ENCODE assay signal across 34 cellular contexts in the genomic region with DNA sequence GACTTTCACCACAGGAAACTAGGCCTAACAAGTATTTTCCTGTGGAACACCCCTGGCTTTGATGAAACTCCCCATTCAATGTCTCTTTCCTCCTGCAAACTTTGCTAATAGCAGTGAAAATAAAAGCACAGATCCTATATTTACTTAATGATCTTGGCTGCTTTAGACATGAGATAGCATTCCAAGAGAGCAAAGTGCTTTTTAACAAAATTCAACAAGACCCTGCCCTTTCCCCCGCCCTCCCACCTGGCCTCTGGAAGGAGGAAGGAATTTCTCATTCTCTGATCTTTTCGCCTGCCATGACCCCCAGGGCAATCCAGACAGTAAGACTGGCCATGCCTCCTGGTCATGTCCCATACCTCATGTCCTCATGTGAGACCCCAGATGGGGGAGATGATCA.
"Had no signal": no experiment of that assay in that cellular context is flagged by ENCODE, and none has a peak within 500 bp of the region (broad histone marks: within the 10 kb centered on the region; RNA-seq: fewer than 3 reads in every experiment).

No MANE protein-coding gene starts in this region.

- H3K4me3 Mint-ChIP-seq: activated B cell treated with CpG ODN at 0.5 μM for 24 hours; activated CD4-positive, alpha-beta memory T cell treated with anti-CD3 and anti-CD28 coated beads for 36 hours; activated CD8-positive, alpha-beta memory T cell treated with anti-CD3 and anti-CD28 coated beads, Interleukin-2, amount 10 ng/mL, durations not matched to agents 7 days and 5 days; activated CD8-positive, alpha-beta T cell treated with anti-CD3 and anti-CD28 coated beads, Interleukin-2, amount 10 ng/mL, durations not matched to agents 7 days and 5 days; activated naive CD8-positive, alpha-beta T cell; activated T-cell treated with anti-CD3 and anti-CD28 coated beads, Interleukin-2, amount 50 U/mL, for 24 hours; activated T-cell treated with anti-CD3 and anti-CD28 coated beads, Interleukin-2, amount 50 U/mL, for 72 hours; central memory CD8-positive, alpha-beta T cell; dendritic cell treated with granulocyte-macrophage colony-stimulating factor and Interleukin-4, amounts not matched to agents 40 ng/mL and 50 ng/mL, for 4 days; effector memory CD8-positive, alpha-beta T cell; T-helper 17 cell; T-helper 2 cell treated with Interferon-gamma antibody and Interleukin-4, amounts not matched to agents 5 μg/mL and 100 μg/mL, for 36 hours had no signal

- H3K9me3 Mint-ChIP-seq: activated CD4-positive, alpha-beta memory T cell treated with anti-CD3 and anti-CD28 coated beads for 36 hours; activated T-cell treated with anti-CD3 and anti-CD28 coated beads, Interleukin-2, amount 50 U/mL, for 24 hours; activated T-cell treated with anti-CD3 and anti-CD28 coated beads, Interleukin-2, amount 50 U/mL, for 72 hours; central memory CD8-positive, alpha-beta T cell; dendritic cell treated with granulocyte-macrophage colony-stimulating factor and Interleukin-4, amounts not matched to agents 40 ng/mL and 50 ng/mL, for 4 days; effector memory CD8-positive, alpha-beta T cell; T-helper 2 cell treated with Interferon-gamma antibody and Interleukin-4, amounts not matched to agents 5 μg/mL and 100 μg/mL, for 36 hours had no signal

- H3K36me3 Mint-ChIP-seq: activated CD4-positive, alpha-beta memory T cell treated with anti-CD3 and anti-CD28 coated beads for 36 hours; activated CD8-positive, alpha-beta memory T cell treated with anti-CD3 and anti-CD28 coated beads, Interleukin-2, amount 10 ng/mL, durations not matched to agents 7 days and 5 days; activated naive CD8-positive, alpha-beta T cell had no signal

- H3K4me1 ChIP-seq: foreskin keratinocyte had no signal

- H3K4me3 ChIP-seq: coronary artery, dorsolateral prefrontal cortex, esophagus muscularis mucosa, gastrocnemius medialis had no signal

- H3K36me3 ChIP-seq: brain microvascular endothelial cell, esophagus muscularis mucosa, gastrocnemius medialis, WERI-Rb-1 had no signal

- H3K4me1 Mint-ChIP-seq: activated B cell treated with CpG ODN at 0.5 μM for 24 hours; activated CD8-positive, alpha-beta memory T cell treated with anti-CD3 and anti-CD28 coated beads, Interleukin-2, amount 10 ng/mL, durations not matched to agents 7 days and 5 days; central memory CD8-positive, alpha-beta T cell; T-helper 17 cell had no signal

- DNase-seq: activated B cell treated with CpG ODN at 0.5 μM for 24 hours; activated CD4-positive, alpha-beta memory T cell treated with anti-CD3 and anti-CD28 coated beads for 36 hours; activated CD4-positive, alpha-beta T cell treated with anti-CD3 and anti-CD28 coated beads for 48 hours; activated CD4-positive, alpha-beta T cell treated with anti-CD3 and anti-CD28 coated beads, Interleukin-2, amount 50 U/mL, for 1 hour; activated CD8-positive, alpha-beta memory T cell treated with anti-CD3 and anti-CD28 coated beads, Interleukin-2, amount 10 ng/mL, durations not matched to agents 7 days and 5 days; activated CD8-positive, alpha-beta memory T cell treated with anti-CD3 and anti-CD28 coated beads, Interleukin-2, amount 50 U/mL, for 4 hours; activated CD8-positive, alpha-beta T cell treated with anti-CD3 and anti-CD28 coated beads, Interleukin-2, amount 10 ng/mL, durations not matched to agents 7 days and 5 days; activated gamma-delta T cell; activated naive CD4-positive, alpha-beta T cell treated with anti-CD3 and anti-CD28 coated beads, Interleukin-2, amount 50 U/mL, for 16 hours; activated naive CD4-positive, alpha-beta T cell treated with Interleukin-2 at 50 U/mL for 16 hours; activated T-cell treated with anti-CD3 and anti-CD28 coated beads, Interleukin-2, amount 50 U/mL, for 24 hours; activated T-cell treated with anti-CD3 and anti-CD28 coated beads, Interleukin-2, amount 50 U/mL, for 72 hours; amniotic stem cell; anterior cingulate cortex; brain microvascular endothelial cell; dorsolateral prefrontal cortex; effector CD4-positive, alpha-beta T cell; effector memory CD8-positive, alpha-beta T cell; erythroblast; foreskin keratinocyte; gastrocnemius medialis; glutamatergic neuron; SW 1271; T-helper 1 cell; T-helper 17 cell; T1000; WERI-Rb-1 had no signal

- H3K9me3 ChIP-seq: esophagus muscularis mucosa, gastrocnemius medialis had no signal

- H3K27ac ChIP-seq: brain microvascular endothelial cell, coronary artery, dorsolateral prefrontal cortex, esophagus muscularis mucosa, foreskin keratinocyte, gastrocnemius medialis, WERI-Rb-1 had no signal

- H3K27me3 Mint-ChIP-seq: activated B cell treated with CpG ODN at 0.5 μM for 24 hours; activated CD4-positive, alpha-beta memory T cell treated with anti-CD3 and anti-CD28 coated beads for 36 hours; activated naive CD8-positive, alpha-beta T cell; activated T-cell treated with anti-CD3 and anti-CD28 coated beads, Interleukin-2, amount 50 U/mL, for 24 hours; central memory CD8-positive, alpha-beta T cell had no signal

- ATAC-seq: activated CD4-positive, CD25-positive, alpha-beta regulatory T cell treated with anti-CD3 and anti-CD28 coated beads, Interleukin-2, amount 50 U/mL, for 24 hours; activated CD8-positive, alpha-beta memory T cell treated with anti-CD3 and anti-CD28 coated beads, Interleukin-2, amount 10 ng/mL, durations not matched to agents 7 days and 5 days; activated CD8-positive, alpha-beta T cell treated with anti-CD3 and anti-CD28 coated beads, Interleukin-2, amount 10 ng/mL, durations not matched to agents 7 days and 5 days; activated T-cell treated with anti-CD3 and anti-CD28 coated beads, Interleukin-2, amount 50 U/mL, for 72 hours; effector memory CD8-positive, alpha-beta T cell; foreskin keratinocyte; gastrocnemius medialis; T-helper 17 cell had no signal

- H3K27me3 ChIP-seq: brain microvascular endothelial cell, dorsolateral prefrontal cortex, esophagus muscularis mucosa, foreskin keratinocyte, gastrocnemius medialis had no signal

- H3K27ac Mint-ChIP-seq: activated B cell treated with CpG ODN at 0.5 μM for 24 hours; activated CD4-positive, alpha-beta memory T cell treated with anti-CD3 and anti-CD28 coated beads for 36 hours; activated CD8-positive, alpha-beta memory T cell treated with anti-CD3 and anti-CD28 coated beads, Interleukin-2, amount 10 ng/mL, durations not matched to agents 7 days and 5 days; activated CD8-positive, alpha-beta T cell treated with anti-CD3 and anti-CD28 coated beads, Interleukin-2, amount 10 ng/mL, durations not matched to agents 7 days and 5 days; activated naive CD8-positive, alpha-beta T cell; activated T-cell treated with anti-CD3 and anti-CD28 coated beads, Interleukin-2, amount 50 U/mL, for 24 hours; activated T-cell treated with anti-CD3 and anti-CD28 coated beads, Interleukin-2, amount 50 U/mL, for 72 hours; dendritic cell treated with granulocyte-macrophage colony-stimulating factor and Interleukin-4, amounts not matched to agents 40 ng/mL and 50 ng/mL, for 4 days; effector memory CD8-positive, alpha-beta T cell; T-helper 17 cell; T-helper 2 cell treated with Interferon-gamma antibody and Interleukin-4, amounts not matched to agents 5 μg/mL and 100 μg/mL, for 36 hours had no signal
